8 cellular contexts compared by ENCODE assay signal in the genomic region with DNA sequence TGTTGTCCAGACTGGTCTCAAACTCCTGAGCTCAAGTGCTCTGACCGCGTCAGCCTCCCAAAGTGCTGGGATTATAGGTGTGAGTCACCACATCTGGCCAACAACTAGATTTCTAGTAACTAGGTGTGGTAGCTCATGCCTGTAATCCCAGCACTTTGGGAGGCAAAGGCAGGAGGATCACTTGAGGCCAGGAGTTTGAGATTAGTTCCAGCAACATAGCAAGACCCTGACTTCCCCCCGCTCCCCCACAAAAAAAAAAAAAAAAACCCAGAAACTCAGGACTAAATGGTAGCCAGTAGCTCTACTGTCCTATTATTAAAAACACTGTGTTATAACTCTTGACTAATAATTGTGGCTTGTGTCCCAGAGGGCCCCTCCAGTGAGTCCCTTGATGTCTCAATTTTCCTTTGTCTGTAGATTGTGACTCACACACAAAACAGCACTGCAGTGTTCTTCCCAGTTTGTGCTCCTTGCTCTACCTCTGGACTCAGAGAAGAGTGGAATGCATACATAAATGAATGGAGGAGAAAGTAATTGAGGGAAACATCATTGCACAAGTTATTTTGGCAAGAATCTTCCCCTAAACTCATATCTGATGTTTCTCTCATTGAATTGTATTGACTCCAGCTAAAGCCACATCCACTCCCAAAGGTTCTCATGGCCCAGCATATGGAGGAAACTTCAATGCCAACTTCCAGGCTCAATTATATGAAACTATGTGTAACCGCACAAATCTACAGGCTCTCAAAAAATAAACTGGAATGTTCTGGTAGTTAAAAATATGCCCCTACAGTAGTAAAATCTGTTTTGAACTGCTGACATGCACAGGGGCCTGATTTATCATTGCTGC. TPM values are rescaled to one million over a fixed set of nuclear protein-coding genes. Genes with fewer than 3 reads are reported as not detected.
DNase-seq lines count a peak whose midpoint lies in the region; FAIRE-seq and TF ChIP-seq lines count a peak whose summit lies in the region.

No MANE protein-coding gene starts in this region.

- H4K8ac ChIP-seq in trophoblast cell (ENCODE audit: low read depth, low read length) = no peak overlapping the region

- peaks cover 18% of the 10 kb centered on the region for H3K79me2 ChIP-seq in PC-9 (ENCODE audit: low read depth)
- H3K79me2 ChIP-seq in trophoblast cell (ENCODE audit: control insufficient read depth, insufficient read depth, low read length, poor library complexity) = no peaks in the 10 kb centered on the region

- H3K4ac ChIP-seq in trophoblast cell (ENCODE audit: low read depth, low read length) = no peak overlapping the region

- H3K4me1 ChIP-seq in PC-9 (replicated peaks; ENCODE audit: insufficient read depth) (peaks cover 84% of the 10 kb centered on the region), trophoblast cell (ENCODE audit: control insufficient read depth in 1 of 2, insufficient read depth in 2 of 2, low read length in 2 of 2) (peaks cover 3 to 8% of the 10 kb centered on the region in 2 experiments), sigmoid colon (peaks cover 0 to 63% (median 34%) of the 10 kb centered on the region in 4 donors)

- peak overlapping the region; percentile 66 for H3K27ac ChIP-seq in PC-9
- H3K27ac ChIP-seq in epithelial cell of prostate = peak overlapping the region; percentile 99
- no peak overlapping the region for H3K27ac ChIP-seq in trophoblast cell (ENCODE audit: low read depth, low read length)
- peak overlapping the region in 2 of 4 donors; percentile 4 to 41 for H3K27ac ChIP-seq in sigmoid colon

- H3K4me2 ChIP-seq in PC-9 (peak overlapping the region; percentile 20), trophoblast cell (ENCODE audit: low read length) (no peak overlapping the region)

- H2BK5ac ChIP-seq in trophoblast cell (ENCODE audit: low read depth, low read length, poor library complexity) = no peak overlapping the region

- H4K20me1 ChIP-seq in PC-9 (ENCODE audit: insufficient read depth) = peaks cover 41% of the 10 kb centered on the region

- no peak for TF ChIP-seq EP300 in sigmoid colon (IDR thresholded peaks at IDR 0.05)

- intact Hi-C loops in PC-9 (cut with micrococcal nuclease; ENCODE audit: unreplicated experiment) = loop anchor here (2.0 to 5.0 kb wide), 3 partner anchors 35 to 130 kb away; a partner anchor contains a TSS
- intact Hi-C loops in sigmoid colon (cut with DNase I) = no loop called here

- H3K4me3 ChIP-seq in PC-9 (no peak overlapping the region), trophoblast cell (ENCODE audit: low read depth, low read length) (no peak overlapping the region), sigmoid colon (no peak overlapping the region)

- TF ChIP-seq POLR2A in sigmoid colon (IDR thresholded peaks at IDR 0.05) = no peak

- no peak overlapping the region for H2BK120ac ChIP-seq in trophoblast cell (ENCODE audit: insufficient read depth, low read length, poor library complexity)

- TF ChIP-seq CTCF in PC-9 (conservative IDR thresholded peaks at IDR 0.05) = no peak
- no peak for TF ChIP-seq CTCF in sigmoid colon (IDR thresholded peaks at IDR 0.05)

- H3K9me3 ChIP-seq in PC-9 (ENCODE audit: insufficient read depth, low read depth) (no peaks in the 10 kb centered on the region), trophoblast cell (ENCODE audit: insufficient read depth, low read depth, low read length) (peaks cover 3% of the 10 kb centered on the region), sigmoid colon (no peaks in the 10 kb centered on the region)

- H2AK5ac ChIP-seq in trophoblast cell (ENCODE audit: low read length) = no peak overlapping the region

- no peak overlapping the region for H4K12ac ChIP-seq in trophoblast cell (ENCODE audit: low read depth, low read length)

- no peak overlapping the region for H3K14ac ChIP-seq in trophoblast cell (ENCODE audit: low read length)

- peak; percentile 49 to 88 for DNase-seq in PC-9
- DNase-seq in epithelial cell of prostate (ENCODE audit: low read depth, low spot score) = no peak
- DNase-seq in trophoblast cell = peak; percentile 69 to 72
- no peak for DNase-seq in sigmoid colon
- no peak for DNase-seq in NCI-H1092 (lab: John Stamatoyannopoulos, UW)
- DNase-seq in amygdala (lab: John Stamatoyannopoulos, UW) = no peak
- DNase-seq in LoVo (ENCODE audit: low spot score) = no peak

- H3K18ac ChIP-seq in trophoblast cell (ENCODE audit: low read length) = no peak overlapping the region

- POLR2A ChIA-PET in PC-9 (lab: Charles Lee; ENCODE audit: unreplicated experiment) = interaction anchor here (0.5 to 1.5 kb wide), 7 partner anchors 8 to 1128 kb away, joined by 3 to 49 read pairs (median 6); a partner anchor contains a TSS

- no peak overlapping the region for H4K91ac ChIP-seq in trophoblast cell (ENCODE audit: low read depth, low read length)

- H3F3A ChIP-seq in PC-9 (ENCODE audit: insufficient read depth, low read depth) = peaks cover 95% of the 10 kb centered on the region

- H3K79me1 ChIP-seq in trophoblast cell (ENCODE audit: low read length) = no peaks in the 10 kb centered on the region

- no peak overlapping the region for H3K23ac ChIP-seq in trophoblast cell (ENCODE audit: low read length)

- no peak overlapping the region for H2BK12ac ChIP-seq in trophoblast cell (ENCODE audit: low read length)

- no CpG with 5 or more reads among the region's 4 CpGs for WGBS in trophoblast cell (ENCODE audit: extremely low coverage, insufficient coverage, insufficient read length)
- WGBS in sigmoid colon, 2 donors = 66 to 79% methylated on average over 4 of the region's 4 CpGs

- peak; percentile 13 for FAIRE-seq in G401.6 (lab: Jason Lieb, UNC)

- H3K27me3 ChIP-seq in PC-9 (ENCODE audit: insufficient read depth, low read depth) (no peaks in the 10 kb centered on the region), trophoblast cell (ENCODE audit: insufficient read depth, low read length) (no peaks in the 10 kb centered on the region), sigmoid colon (no peaks in the 10 kb centered on the region)

- no peaks in the 10 kb centered on the region for H3K9me2 ChIP-seq in PC-9 (ENCODE audit: insufficient read depth)

- H2AFZ ChIP-seq in PC-9 (no peak overlapping the region), trophoblast cell (ENCODE audit: insufficient read depth, low read length, poor library complexity) (no peak overlapping the region)

- BruUV-seq in PC-9 (replicated peaks; lab: Mats Ljungman, UMichigan) = no TSS peak

- H3K36me3 ChIP-seq in PC-9 (ENCODE audit: low read depth) (peaks cover 25% of the 10 kb centered on the region), trophoblast cell (ENCODE audit: control insufficient read depth in 1 of 2, insufficient read depth in 2 of 2, low read length in 2 of 2) (peaks cover 8 to 22% of the 10 kb centered on the region in 2 experiments), sigmoid colon (peaks cover 12 to 28% (median 18%) of the 10 kb centered on the region in 4 donors)

- CTCF ChIA-PET in PC-9 (lab: Charles Lee) = no interaction called here

- H3K9ac ChIP-seq in trophoblast cell (ENCODE audit: low read length) = no peak overlapping the region

RNA-seq across cellular contexts. Expression of a gene that starts 8.8 kb away (rescaled TPM):
- total RNA-seq in PC-9 (2021) (1,968 and 2,237 TPM in 2 replicates), sigmoid colon (1,000 to 10,000 TPM; 3,556 to 5,645 (median 4,871) TPM)
- 3,985 and 4,109 TPM in 2 replicates for polyA plus RNA-seq in trophoblast cell (2013)
- over 10,000 TPM in 2 of 3 donors, 1,000 to 10,000 TPM in 1; 6,420 to 14,118 (median 13,579) TPM for polyA plus RNA-seq in sigmoid colon

Comparison
In these comparisons a context has a peak if more than half of its experiments do, and no peak if none do; other contexts are left out.
1. DNase-seq: peak in PC-9 (2 of 2) and trophoblast cell (2 of 2); none in epithelial cell of prostate (single experiment), sigmoid colon (single experiment), NCI-H1092 (single experiment), amygdala (0 of 56) and LoVo (single experiment).